Comparison of ENCODE assay signal across 22 cellular contexts in genomic region chr2:20540587-20541304, GRCh38.
DNase-seq lines count a peak whose midpoint lies in the region; ATAC-seq and TF ChIP-seq lines count a peak whose summit lies in the region.
"Had no signal": no experiment of that assay in that cellular context is flagged by ENCODE, and none has a peak within 500 bp of the region (broad histone marks: within the 10 kb centered on the region; RNA-seq: fewer than 3 reads in every experiment).

No MANE protein-coding gene starts in this region.

- intact Hi-C loops in left ventricle myocardium inferior (cut with micrococcal nuclease) (no loop called here), Right ventricle myocardium inferior (cut with DNase I) (no loop called here), adrenal gland (cut with DNase I) (no loop called here)

- H3K79me1 ChIP-seq in neuronal stem cell (ENCODE audit: low read depth, low read length) = no peaks in the 10 kb centered on the region

- no peak overlapping the region for H3K9ac ChIP-seq in neuronal stem cell (ENCODE audit: low read depth, low read length, poor library complexity)

- no peak overlapping the region for H3K27ac Mint-ChIP-seq in effector memory CD8-positive, alpha-beta T cell
- H3K27ac Mint-ChIP-seq: activated CD4-positive, alpha-beta memory T cell treated with anti-CD3 and anti-CD28 coated beads for 36 hours; activated T-cell treated with anti-CD3 and anti-CD28 coated beads, Interleukin-2, amount 50 U/mL, for 24 hours had no signal

- H4K8ac ChIP-seq in neuronal stem cell (ENCODE audit: low read depth, low read length) = no peak overlapping the region

- WGBS in neuronal stem cell (ENCODE audit: extremely low coverage in 2 of 2, insufficient read length in 2 of 2, insufficient replicate concordance in 1 of 2), 2 donors = no CpG with 5 or more reads among the region's 17 CpGs
- 93 to 96% (median 94%) methylated on average over 17 of the region's 17 CpGs for WGBS in adrenal gland, 4 donors

- peak overlapping the region; percentile 51 for H3K27ac ChIP-seq in left ventricle myocardium inferior (replicated peaks)
- no peak overlapping the region for H3K27ac ChIP-seq in neuronal stem cell (replicated peaks; ENCODE audit: low read length)
- H3K27ac ChIP-seq in adrenal gland = peak overlapping the region in 1 of 5 donors; percentile 34
- H3K27ac ChIP-seq: ascending aorta, sigmoid colon had no signal

- peak overlapping the region; percentile 64 for H2AK5ac ChIP-seq in neuronal stem cell (ENCODE audit: low read depth, low read length)

- no peak overlapping the region for H3K4me3 ChIP-seq in left ventricle myocardium inferior
- no peak overlapping the region for H3K4me3 ChIP-seq in neuronal stem cell (ENCODE audit: low read length in 2 of 2)
- H3K4me3 ChIP-seq in adrenal gland = no peak overlapping the region
- H3K4me3 ChIP-seq: ascending aorta, HAP-1, sigmoid colon had no signal

- H2AFZ ChIP-seq in neuronal stem cell (ENCODE audit: low read length) = no peak overlapping the region

- TF ChIP-seq CTCF in left ventricle myocardium inferior (IDR thresholded peaks at IDR 0.05; ENCODE audit: borderline replicate concordance) (no peak), adrenal gland (IDR thresholded peaks at IDR 0.05) (no peak)

- ATAC-seq in Right ventricle myocardium inferior (no peak), esophagus mucosa (peak; percentile 4), GM18520 (IDR thresholded peaks at IDR 0.05; ENCODE audit: unreplicated experiment) (no peak)
- ATAC-seq in effector memory CD8-positive, alpha-beta T cell (replicated peaks) = no peak

- H3K9me3 Mint-ChIP-seq in effector memory CD8-positive, alpha-beta T cell = no peaks in the 10 kb centered on the region
- H3K9me3 Mint-ChIP-seq: activated T-cell treated with anti-CD3 and anti-CD28 coated beads, Interleukin-2, amount 50 U/mL, for 24 hours; central memory CD8-positive, alpha-beta T cell had no signal

- no peaks in the 10 kb centered on the region for H3K27me3 ChIP-seq in left ventricle myocardium inferior (ENCODE audit: low read depth)
- peaks cover 0 to 30% (median 0%) of the 10 kb centered on the region in 3 experiments for H3K27me3 ChIP-seq in neuronal stem cell (ENCODE audit: control insufficient read depth in 3 of 3, insufficient read depth in 3 of 3, low read depth in 1 of 3, low read length in 3 of 3)
- no peaks in the 10 kb centered on the region for H3K27me3 ChIP-seq in adrenal gland
- H3K27me3 ChIP-seq: ascending aorta, sigmoid colon had no signal

- H3K18ac ChIP-seq in neuronal stem cell (ENCODE audit: low read length) = peak overlapping the region; percentile 31

- peak overlapping the region; percentile 50 for H4K91ac ChIP-seq in neuronal stem cell (ENCODE audit: low read depth, low read length, poor library complexity)

- no peaks in the 10 kb centered on the region for H3K36me3 ChIP-seq in left ventricle myocardium inferior
- H3K36me3 ChIP-seq in neuronal stem cell (replicated peaks in 1 of 2; ENCODE audit: control insufficient read depth in 2 of 2, insufficient read depth in 2 of 2, low read length in 2 of 2) = no peaks in the 10 kb centered on the region
- no peaks in the 10 kb centered on the region for H3K36me3 ChIP-seq in adrenal gland (replicated peaks in 1 of 2)
- H3K36me3 ChIP-seq: ascending aorta, HAP-1, sigmoid colon had no signal

- no peak overlapping the region for H3K14ac ChIP-seq in neuronal stem cell (ENCODE audit: low read length)

- H2BK5ac ChIP-seq in neuronal stem cell (ENCODE audit: low read length) = no peak overlapping the region

- no peak overlapping the region for H3K4me2 ChIP-seq in neuronal stem cell (ENCODE audit: insufficient read depth, low read length, poor library complexity, severe bottlenecking)

- H3K4me1 ChIP-seq in left ventricle myocardium inferior (peaks cover 40% of the 10 kb centered on the region), neuronal stem cell (ENCODE audit: control insufficient read depth in 2 of 2, insufficient read depth in 1 of 2, low read depth in 1 of 2, low read length in 2 of 2) (peaks cover 22 to 25% of the 10 kb centered on the region in 2 donors), adrenal gland (replicated peaks in 1 of 2) (no peaks in the 10 kb centered on the region)
- H3K4me1 ChIP-seq: HAP-1 had no signal

- peak overlapping the region; percentile 54 for H2BK15ac ChIP-seq in neuronal stem cell (ENCODE audit: low read length)

- H3K9me3 ChIP-seq in left ventricle myocardium inferior (replicated peaks) (no peaks in the 10 kb centered on the region), neuronal stem cell (replicated peaks in 1 of 2; ENCODE audit: control insufficient read depth in 2 of 2, insufficient read depth in 1 of 2, low read depth in 1 of 2, low read length in 2 of 2) (no peaks in the 10 kb centered on the region), adrenal gland (replicated peaks in 1 of 3) (no peaks in the 10 kb centered on the region)
- H3K9me3 ChIP-seq: ascending aorta, HAP-1, sigmoid colon had no signal

- no peaks in the 10 kb centered on the region for H3K36me3 Mint-ChIP-seq in effector memory CD8-positive, alpha-beta T cell (ENCODE audit: insufficient read depth)
- H3K36me3 Mint-ChIP-seq: activated CD4-positive, alpha-beta memory T cell treated with anti-CD3 and anti-CD28 coated beads for 36 hours had no signal

- peaks cover 3 to 4% of the 10 kb centered on the region in 2 donors for H3K4me1 Mint-ChIP-seq in effector memory CD8-positive, alpha-beta T cell (ENCODE audit: low read depth in 2 of 2)
- H3K4me1 Mint-ChIP-seq: central memory CD8-positive, alpha-beta T cell had no signal

- H2BK12ac ChIP-seq in neuronal stem cell (ENCODE audit: low read length) = peak overlapping the region; percentile 93

- no peak overlapping the region for H3K4ac ChIP-seq in neuronal stem cell (ENCODE audit: low read length)

- no peak overlapping the region for H3K23ac ChIP-seq in neuronal stem cell (ENCODE audit: low read depth, low read length, poor library complexity)

- DNase-seq in left ventricle myocardium inferior (no peak), Right ventricle myocardium inferior (ENCODE audit: missing footprints) (no peak), neuronal stem cell (ENCODE audit: low spot score) (no peak), NCI-H1436 treated with DMSO at 0.1 percent for 48 hours (lab: John Stamatoyannopoulos, UW) (no peak), adrenal gland (no peak)
- no peak for DNase-seq in effector memory CD8-positive, alpha-beta T cell
- DNase-seq: ACHN; activated CD4-positive, alpha-beta memory T cell treated with anti-CD3 and anti-CD28 coated beads for 36 hours; activated naive CD4-positive, alpha-beta T cell treated with Interleukin-2 at 50 U/mL for 16 hours; activated T-cell treated with anti-CD3 and anti-CD28 coated beads, Interleukin-2, amount 50 U/mL, for 24 hours; DMS153; IMR-90; NCI-H2029 treated with DMSO at 0.1 percent for 48 hours; NCI-H510A; OCI-M1; SIG-M5; sigmoid colon had no signal

- H3K27me3 Mint-ChIP-seq in effector memory CD8-positive, alpha-beta T cell = peaks cover 9 to 52% of the 10 kb centered on the region in 2 donors
- H3K27me3 Mint-ChIP-seq: activated CD4-positive, alpha-beta memory T cell treated with anti-CD3 and anti-CD28 coated beads for 36 hours had no signal

- H3K4me3 Mint-ChIP-seq in effector memory CD8-positive, alpha-beta T cell = no peak overlapping the region
- H3K4me3 Mint-ChIP-seq: activated CD4-positive, alpha-beta memory T cell treated with anti-CD3 and anti-CD28 coated beads for 36 hours; activated T-cell treated with anti-CD3 and anti-CD28 coated beads, Interleukin-2, amount 50 U/mL, for 24 hours; central memory CD8-positive, alpha-beta T cell had no signal

- H2BK120ac ChIP-seq in neuronal stem cell (ENCODE audit: low read depth, low read length) = peak overlapping the region; percentile 11

- no peak for TF ChIP-seq POLR2A in adrenal gland (IDR thresholded peaks at IDR 0.05)
